Comparison of ENCODE assay signal across 24 cellular contexts in genomic region chr4:116343809-116344208, GRCh38.
"Had no signal": no experiment of that assay in that cellular context is flagged by ENCODE, and none has a peak within 500 bp of the region (broad histone marks: within the 10 kb centered on the region; RNA-seq: fewer than 3 reads in every experiment).

No MANE protein-coding gene starts in this region.

- H2AFZ ChIP-seq: hepatocyte, parathyroid adenoma had no signal

- H3K27me3 ChIP-seq: brain microvascular endothelial cell, hepatocyte, thyroid gland, upper lobe of right lung had no signal

- H3K27ac Mint-ChIP-seq: activated CD4-positive, alpha-beta T cell treated with anti-CD3 and anti-CD28 coated beads, Interleukin-2, amount 10 ng/mL, durations not matched to agents 7 days and 5 days; activated CD8-positive, alpha-beta T cell treated with anti-CD3 and anti-CD28 coated beads for 36 hours; activated naive CD4-positive, alpha-beta T cell treated with anti-CD3 and anti-CD28 coated beads, Interleukin-2, amount 50 U/mL, for 24 hours; activated T-helper 1 cell treated with anti-CD3 and anti-CD28 coated beads, Interleukin-12 subunit alpha, Interleukin-12 subunit beta, Interleukin-2, Interleukin-4 antibody, amounts not matched to agents 30 ng/mL and 10 ng/mL and 1 ng/mL, durations not matched to agents 14 hours and 24 hours and 36 hours; nephron; stimulated activated naive CD8-positive, alpha-beta T cell treated with anti-CD3 and anti-CD28 coated beads, Interleukin-15, Interleukin-2, amounts not matched to agents 100 ng/mL and 50 ng/mL, for 24 hours had no signal

- H3K4me1 Mint-ChIP-seq: activated CD4-positive, alpha-beta T cell treated with anti-CD3 and anti-CD28 coated beads, Interleukin-2, amount 10 ng/mL, durations not matched to agents 7 days and 5 days; activated naive CD4-positive, alpha-beta T cell treated with anti-CD3 and anti-CD28 coated beads, Interleukin-2, amount 50 U/mL, for 24 hours; nephron had no signal

- H3K4me1 ChIP-seq: left ventricle myocardium inferior, parathyroid adenoma, thyroid gland, upper lobe of right lung had no signal

- H3K4me3 Mint-ChIP-seq: activated CD4-positive, alpha-beta T cell treated with anti-CD3 and anti-CD28 coated beads, Interleukin-2, amount 10 ng/mL, durations not matched to agents 7 days and 5 days; activated CD8-positive, alpha-beta T cell treated with anti-CD3 and anti-CD28 coated beads for 36 hours; activated naive CD4-positive, alpha-beta T cell treated with anti-CD3 and anti-CD28 coated beads, Interleukin-2, amount 50 U/mL, for 24 hours; activated T-helper 1 cell treated with anti-CD3 and anti-CD28 coated beads, Interleukin-12 subunit alpha, Interleukin-12 subunit beta, Interleukin-2, Interleukin-4 antibody, amounts not matched to agents 30 ng/mL and 10 ng/mL and 1 ng/mL, durations not matched to agents 14 hours and 24 hours and 36 hours; nephron; stimulated activated naive CD8-positive, alpha-beta T cell treated with anti-CD3 and anti-CD28 coated beads, Interleukin-15, Interleukin-2, amounts not matched to agents 100 ng/mL and 50 ng/mL, for 24 hours had no signal

- H3K36me3 ChIP-seq: brain microvascular endothelial cell, left ventricle myocardium inferior, thyroid gland, upper lobe of right lung had no signal

- ATAC-seq: activated CD8-positive, alpha-beta T cell treated with anti-CD3 and anti-CD28 coated beads for 36 hours; right cardiac atrium; upper lobe of right lung had no signal

- H3K27me3 Mint-ChIP-seq: activated CD4-positive, alpha-beta T cell treated with anti-CD3 and anti-CD28 coated beads, Interleukin-2, amount 10 ng/mL, durations not matched to agents 7 days and 5 days; activated CD8-positive, alpha-beta T cell treated with anti-CD3 and anti-CD28 coated beads for 36 hours; activated naive CD4-positive, alpha-beta T cell treated with anti-CD3 and anti-CD28 coated beads, Interleukin-2, amount 50 U/mL, for 24 hours; stimulated activated naive CD8-positive, alpha-beta T cell treated with anti-CD3 and anti-CD28 coated beads, Interleukin-15, Interleukin-2, amounts not matched to agents 100 ng/mL and 50 ng/mL, for 24 hours had no signal

- H3K27ac ChIP-seq: brain microvascular endothelial cell, hepatocyte, left ventricle myocardium inferior, parathyroid adenoma, thyroid gland, upper lobe of right lung had no signal

- H3K9me3 ChIP-seq: left ventricle myocardium inferior, thyroid gland, upper lobe of right lung had no signal

- DNase-seq: activated CD4-positive, alpha-beta T cell treated with anti-CD3 and anti-CD28 coated beads, Interleukin-2, amount 10 ng/mL, durations not matched to agents 7 days and 5 days; activated CD8-positive, alpha-beta T cell treated with anti-CD3 and anti-CD28 coated beads for 36 hours; activated gamma-delta T cell; aorta; brain microvascular endothelial cell; caudate nucleus; effector memory CD4-positive, alpha-beta T cell; foreskin melanocyte; kidney glomerular epithelial cell; left ventricle myocardium inferior; mammary epithelial cell; nucleus accumbens; stimulated activated CD4-positive, alpha-beta T cell treated with anti-CD3 and anti-CD28 coated beads, Interleukin-12 subunit alpha, Interleukin-12 subunit beta, amount 100 ng/mL, for 4 hours; substantia nigra; T-helper 1 cell; thyroid gland; upper lobe of right lung had no signal

- H3K36me3 Mint-ChIP-seq: activated naive CD4-positive, alpha-beta T cell treated with anti-CD3 and anti-CD28 coated beads, Interleukin-2, amount 50 U/mL, for 24 hours had no signal

- H3K9me3 Mint-ChIP-seq: activated CD4-positive, alpha-beta T cell treated with anti-CD3 and anti-CD28 coated beads, Interleukin-2, amount 10 ng/mL, durations not matched to agents 7 days and 5 days; activated CD8-positive, alpha-beta T cell treated with anti-CD3 and anti-CD28 coated beads for 36 hours; activated naive CD4-positive, alpha-beta T cell treated with anti-CD3 and anti-CD28 coated beads, Interleukin-2, amount 50 U/mL, for 24 hours; activated T-helper 1 cell treated with anti-CD3 and anti-CD28 coated beads, Interleukin-12 subunit alpha, Interleukin-12 subunit beta, Interleukin-2, Interleukin-4 antibody, amounts not matched to agents 30 ng/mL and 10 ng/mL and 1 ng/mL, durations not matched to agents 14 hours and 24 hours and 36 hours; nephron; stimulated activated naive CD8-positive, alpha-beta T cell treated with anti-CD3 and anti-CD28 coated beads, Interleukin-15, Interleukin-2, amounts not matched to agents 100 ng/mL and 50 ng/mL, for 24 hours had no signal

- H3K79me2 ChIP-seq: hepatocyte, parathyroid adenoma had no signal

- H3K4me2 ChIP-seq: hepatocyte had no signal

- H3K9ac ChIP-seq: parathyroid adenoma had no signal

- H3K4me3 ChIP-seq: hepatocyte, left ventricle myocardium inferior, thyroid gland, upper lobe of right lung had no signal
